Comparison of ENCODE assay signal across 20 cellular contexts in genomic region chr16:89015271-89015859, GRCh38. TPM values are rescaled to one million over a fixed set of nuclear protein-coding genes. Genes with fewer than 3 reads are reported as not detected.
DNase-seq lines count a peak whose midpoint lies in the region; ATAC-seq and TF ChIP-seq lines count a peak whose summit lies in the region.
"Had no signal": no experiment of that assay in that cellular context is flagged by ENCODE, and none has a peak within 500 bp of the region (broad histone marks: within the 10 kb centered on the region; RNA-seq: fewer than 3 reads in every experiment).

No MANE protein-coding gene starts in this region.

- TF ChIP-seq POLR2A in sigmoid colon (IDR thresholded peaks at IDR 0.05) (no peak), body of pancreas (IDR thresholded peaks at IDR 0.05) (no peak)

- no peaks in the 10 kb centered on the region for H3K79me2 ChIP-seq in DND-41 (ENCODE audit: insufficient read depth, low read length)

- no peaks in the 10 kb centered on the region for H4K20me1 ChIP-seq in DND-41 (ENCODE audit: insufficient read depth, low read length)

- no peak overlapping the region for H2AFZ ChIP-seq in DND-41 (ENCODE audit: low read depth, low read length)

- H3K27ac ChIP-seq in DND-41 (ENCODE audit: low read length) (no peak overlapping the region), right cardiac atrium (ENCODE audit: low read length) (no peak overlapping the region), sigmoid colon (no peak overlapping the region), body of pancreas (no peak overlapping the region)
- H3K27ac ChIP-seq: C4-2B, SJCRH30 had no signal

- TF ChIP-seq CTCF in CD14-positive monocyte (IDR thresholded peaks at IDR 0.05) (no peak), DND-41 (IDR thresholded peaks at IDR 0.05; ENCODE audit: borderline replicate concordance, extremely low read depth, low read length, poor library complexity, severe bottlenecking) (no peak), sigmoid colon (IDR thresholded peaks at IDR 0.05) (no peak), body of pancreas (IDR thresholded peaks at IDR 0.05) (no peak)

- H3K4me1 Mint-ChIP-seq in CD14-positive monocyte, result peaks cover 2% of the 10 kb centered on the region

- H3K27me3 Mint-ChIP-seq in CD14-positive monocyte (ENCODE audit: low read depth in 3 of 3), result peaks cover 11 to 17% (median 12%) of the 10 kb centered on the region in 3 donors

- H3K9me3 ChIP-seq in DND-41 (ENCODE audit: insufficient read depth, low read length, severe bottlenecking) (no peaks in the 10 kb centered on the region), right cardiac atrium (ENCODE audit: control insufficient read depth, low read length) (no peaks in the 10 kb centered on the region), sigmoid colon (no peaks in the 10 kb centered on the region), body of pancreas (no peaks in the 10 kb centered on the region)
- H3K9me3 ChIP-seq: SJCRH30 had no signal

- H3K4me3 ChIP-seq in DND-41 (ENCODE audit: low read depth in 1 of 2, low read length in 2 of 2) (no peak overlapping the region), right cardiac atrium (ENCODE audit: low read length) (no peak overlapping the region), sigmoid colon (no peak overlapping the region), body of pancreas (no peak overlapping the region)
- H3K4me3 ChIP-seq: SJCRH30 had no signal

- peaks cover 8 to 12% (median 10%) of the 10 kb centered on the region in 7 donors for H3K9me3 Mint-ChIP-seq in CD14-positive monocyte

- TF ChIP-seq EP300 in sigmoid colon (IDR thresholded peaks at IDR 0.05), result no peak

- H3K27ac Mint-ChIP-seq in CD14-positive monocyte, result no peak overlapping the region

- ATAC-seq in DND-41 (ENCODE audit: insufficient read depth, low read depth) (peak; percentile 49; the same call in 2 of the 3 replicates), right cardiac atrium (no peak), body of pancreas (no peak)

- intact Hi-C loops in CD14-positive monocyte (cut with micrococcal nuclease), result no loop called here
- intact Hi-C loops in right cardiac atrium (cut with DNase I), result no loop called here
- intact Hi-C loops in sigmoid colon (cut with DNase I), result no loop called here
- intact Hi-C loops in body of pancreas (cut with DNase I), result no loop called here

- H3K4me2 ChIP-seq in DND-41 (ENCODE audit: insufficient read depth, low read length), result no peak overlapping the region

- DNase-seq in CD14-positive monocyte (ENCODE audit: low spot score), result peak; percentile 46
- peak; percentile 17 for DNase-seq in DND-41
- peak; percentile 4 to 37 (median 20) for DNase-seq in right cardiac atrium
- DNase-seq in sigmoid colon, result peak; percentile 59
- DNase-seq in OCI-M2 (lab: John Stamatoyannopoulos, UW; ENCODE audit: unreplicated experiment), result no peak
- DNase-seq in mucosa of gallbladder (ENCODE audit: low spot score), result no peak
- DNase-seq in body of pancreas, result no peak
- DNase-seq: AML-193, DMS79, KBM-7, NCI-H1105 treated with DMSO at 0.1 percent for 48 hours, NCI-H1694, NCI-H2081 treated with DMSO at 0.1 percent for 48 hours, NCI-H510A, NCI-H748 treated with DMSO at 0.1 percent for 48 hours, OCI-M1, RPMI8226, SJCRH30 had no signal

- H3K36me3 ChIP-seq in DND-41 (ENCODE audit: insufficient read depth, low read length) (no peaks in the 10 kb centered on the region), sigmoid colon (no peaks in the 10 kb centered on the region), body of pancreas (replicated peaks in 1 of 2; ENCODE audit: insufficient read depth in 1 of 2, low read depth in 2 of 2) (no peaks in the 10 kb centered on the region)
- H3K36me3 ChIP-seq: SJCRH30 had no signal

- WGBS in right cardiac atrium, result 83% methylated on average over 20 of the region's 20 CpGs
- 76 to 79% methylated on average over 20 of the region's 20 CpGs for WGBS in sigmoid colon, 2 donors
- WGBS in body of pancreas, 2 donors, result 62% methylated on average over 14 of the region's 20 CpGs; no CpG with 5 or more reads in 1 of the 2 donors

- no peak overlapping the region for H3K4me3 Mint-ChIP-seq in CD14-positive monocyte

- H3K4me1 ChIP-seq in DND-41 (ENCODE audit: insufficient read depth, low read length) (no peaks in the 10 kb centered on the region), right cardiac atrium (ENCODE audit: control insufficient read depth, insufficient read depth, low read length) (no peaks in the 10 kb centered on the region), sigmoid colon (no peaks in the 10 kb centered on the region), body of pancreas (no peaks in the 10 kb centered on the region)
- H3K4me1 ChIP-seq: SJCRH30 had no signal

- no peaks in the 10 kb centered on the region for H3K36me3 Mint-ChIP-seq in CD14-positive monocyte

- H3K9ac ChIP-seq in DND-41 (ENCODE audit: low read depth, low read length), result no peak overlapping the region

- H3K27me3 ChIP-seq in DND-41 (ENCODE audit: insufficient read depth, low read length, poor library complexity), result no peaks in the 10 kb centered on the region
- H3K27me3 ChIP-seq in right cardiac atrium (ENCODE audit: control insufficient read depth, insufficient read depth), result no peaks in the 10 kb centered on the region
- H3K27me3 ChIP-seq in sigmoid colon, result peaks cover 0 to 51% (median 6%) of the 10 kb centered on the region in 3 donors
- no peaks in the 10 kb centered on the region for H3K27me3 ChIP-seq in body of pancreas
- H3K27me3 ChIP-seq: SJCRH30 had no signal

RNA-seq across cellular contexts. Expression of gene CBFA2T3, which starts 38.4 kb away (rescaled TPM):
- polyA plus RNA-seq in CD14-positive monocyte, result 1 to 10 TPM; 5.3 to 6.2 TPM
- total RNA-seq in right cardiac atrium, result 1 to 10 TPM; 5.6 to 8.5 (median 6.9) TPM
- polyA plus RNA-seq in right cardiac atrium, result 7.3 TPM
- 10 to 100 TPM in 1 of 4 donors, 1 to 10 TPM in 2, under 1 TPM in 1; 0.95 to 26.8 (median 3.4) TPM for total RNA-seq in sigmoid colon
- 1 to 10 TPM; 4.2 to 9.8 (median 7.2) TPM for polyA plus RNA-seq in sigmoid colon
- total RNA-seq in mucosa of gallbladder, result 5.2 TPM
- total RNA-seq in body of pancreas, result 10 to 100 TPM in 1 of 2 donors, 1 to 10 TPM in 1; 7.8 to 16.2 TPM
- total RNA-seq: H4 had no signal

Comparison
In these comparisons a context has a peak if more than half of its experiments do, and no peak if none do; other contexts are left out.
1. DNase-seq: peak in CD14-positive monocyte (single experiment), DND-41 (single experiment), right cardiac atrium (3 of 3) and sigmoid colon (single experiment); none in OCI-M2 (single experiment), mucosa of gallbladder (single experiment) and body of pancreas (0 of 4).